Comparison of ENCODE assay signal across 8 cellular contexts in the genomic region with DNA sequence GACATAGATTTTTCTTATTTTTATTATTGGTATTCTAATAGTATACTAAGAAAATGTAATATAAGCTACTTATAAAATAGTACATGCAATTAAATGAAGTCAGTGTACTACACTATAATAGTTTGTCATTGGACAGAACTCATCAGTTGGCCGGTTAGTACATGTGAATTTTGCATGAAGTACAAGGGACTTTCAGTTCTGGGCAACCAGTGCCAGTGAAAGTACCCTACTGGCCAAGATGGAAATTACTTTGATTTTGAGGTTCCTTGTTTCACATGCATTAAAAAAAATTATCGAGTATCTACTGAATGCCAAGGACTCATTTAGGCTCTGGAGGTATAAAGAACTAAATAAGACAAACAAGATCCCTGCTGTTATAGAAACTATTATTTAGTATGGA.
DNase-seq lines count a peak whose midpoint lies in the region; ATAC-seq and TF ChIP-seq lines count a peak whose summit lies in the region.

No MANE protein-coding gene starts in this region.

- H3K4me1 ChIP-seq in mucosa of descending colon (ENCODE audit: low read depth) (peaks cover 4% of the 10 kb centered on the region), tibial artery (peaks cover 0 to 23% (median 9%) of the 10 kb centered on the region in 4 donors)

- POLR2A ChIA-PET in GM10248 (lab: Yijun Ruan, JAX), result no interaction called here

- DNase-seq in GM10248 (ENCODE audit: extremely low spot score) (no peak), HL-60 (ENCODE audit: low read depth in 1 of 2, low spot score in 1 of 2) (peak in 1 of 2 experiments; percentile 1), amniotic epithelial cell (ENCODE audit: low read depth) (peak; percentile 20), mucosa of descending colon (no peak), HK-2 (ENCODE audit: unreplicated experiment) (no peak), T1000 (lab: John Stamatoyannopoulos, UW) (no peak), tibial artery (no peak)
- DNase-seq in activated CD4-positive, alpha-beta T cell treated with anti-CD3 and anti-CD28 coated beads for 1 hour, result no peak

- no peak overlapping the region for H3K27ac ChIP-seq in HL-60 (replicated peaks)
- no peak overlapping the region for H3K27ac ChIP-seq in tibial artery

- intact Hi-C loops in mucosa of descending colon (cut with DNase I, micrococcal nuclease), result no loop called here
- intact Hi-C loops in tibial artery (cut with DNase I; ENCODE audit: low total_unique reads), result no loop called here

- H3K36me3 ChIP-seq in mucosa of descending colon (ENCODE audit: low read depth), result no peaks in the 10 kb centered on the region
- H3K36me3 ChIP-seq in tibial artery, result no peaks in the 10 kb centered on the region

- H3K27me3 ChIP-seq in HL-60 (ENCODE audit: insufficient read depth, poor library complexity, severe bottlenecking), result no peaks in the 10 kb centered on the region
- H3K27me3 ChIP-seq in tibial artery, result no peaks in the 10 kb centered on the region

- H3K4me3 ChIP-seq in HL-60 (replicated peaks; ENCODE audit: insufficient read depth, low read length) (no peak overlapping the region), mucosa of descending colon (no peak overlapping the region), tibial artery (no peak overlapping the region)

- H3K9me3 ChIP-seq in mucosa of descending colon (no peaks in the 10 kb centered on the region), tibial artery (no peaks in the 10 kb centered on the region)

- peak; percentile 2 for TF ChIP-seq CTCF in GM10248 (IDR thresholded peaks at IDR 0.05; ENCODE audit: control extremely low read depth, extremely low read depth, low read depth, missing control alignments)
- TF ChIP-seq CTCF in HL-60 (IDR thresholded peaks at IDR 0.05; ENCODE audit: insufficient read depth, low read length), result peak; percentile 1
- TF ChIP-seq CTCF in mucosa of descending colon (IDR thresholded peaks at IDR 0.05), result no peak
- peak in 1 of 2 experiments; percentile 20 for TF ChIP-seq CTCF in tibial artery (IDR thresholded peaks at IDR 0.05)

- CTCF ChIA-PET in GM10248 (lab: Yijun Ruan, JAX), result interaction anchor here (1.1 to 1.2 kb wide), 2 partner anchors 19 to 200 kb away, joined by 3 read pairs; no protein-coding TSS in a partner anchor

- peak; percentile 42 for ATAC-seq in mucosa of descending colon
